In genomic region chr19:38268539-38268938, GRCh38 we compare ENCODE assay signal across 17 cellular contexts. TPM values are rescaled to one million over a fixed set of nuclear protein-coding genes. Genes with fewer than 3 reads are reported as not detected.
A peak's percentile ranks its signal among the peaks of the same experiment; 100 is the strongest.
DNase-seq lines count a peak whose midpoint lies in the region; ATAC-seq and TF ChIP-seq lines count a peak whose summit lies in the region.
"Had no signal": no experiment of that assay in that cellular context is flagged by ENCODE, and none has a peak within 500 bp of the region (broad histone marks: within the 10 kb centered on the region; RNA-seq: fewer than 3 reads in every experiment).

No MANE protein-coding gene starts in this region.

- no peaks in the 10 kb centered on the region for H3K9me2 ChIP-seq in GM23338 (ENCODE audit: insufficient read depth)
- H3K9me2 ChIP-seq in SK-N-SH = no peaks in the 10 kb centered on the region

- H3K9me3 ChIP-seq in esophagus squamous epithelium (no peaks in the 10 kb centered on the region), prostate gland (no peaks in the 10 kb centered on the region), SK-N-SH (no peaks in the 10 kb centered on the region)
- H3K9me3 ChIP-seq: BE2C had no signal

- H3K4me2 ChIP-seq in GM23338 (no peak overlapping the region; the same call in 1 of the 2 replicates), SK-N-SH (no peak overlapping the region)

- CTCF ChIA-PET in SK-N-SH (lab: Yijun Ruan, JAX) = interaction anchor here (0.8 to 1.7 kb wide), 2 partner anchors 24 to 366 kb away, joined by 3 to 6 read pairs; no protein-coding TSS in a partner anchor

- TF ChIP-seq EP300 in SK-N-SH (IDR thresholded peaks at IDR 0.05; ENCODE audit: borderline replicate concordance in 1 of 2, low read depth in 1 of 2, low read length in 1 of 2) = no peak

- H3K79me2 ChIP-seq in GM23338 (replicated peaks; ENCODE audit: insufficient read depth) (peaks cover 87% of the 10 kb centered on the region), SK-N-SH (ENCODE audit: insufficient read depth) (no peaks in the 10 kb centered on the region)

- TF ChIP-seq POLR2A in esophagus squamous epithelium (IDR thresholded peaks at IDR 0.05) (no peak), prostate gland (IDR thresholded peaks at IDR 0.05) (no peak)

- H3K36me3 Mint-ChIP-seq in GM23338 (ENCODE audit: low read depth) = peaks cover 5% of the 10 kb centered on the region; the same call in 2 of the 3 replicates
- H3K36me3 Mint-ChIP-seq in T-helper 2 cell treated with Interferon-gamma antibody and Interleukin-4, amounts not matched to agents 5 μg/mL and 100 μg/mL, for 36 hours (ENCODE audit: low read depth) = peaks cover 3% of the 10 kb centered on the region
- no peaks in the 10 kb centered on the region for H3K36me3 Mint-ChIP-seq in immature natural killer cell

- no peak for DNase-seq in GM23338 (ENCODE audit: low spot score)
- no peak for DNase-seq in T-helper 2 cell treated with Interferon-gamma antibody and Interleukin-4, amounts not matched to agents 5 μg/mL and 100 μg/mL, for 36 hours (ENCODE audit: low spot score)
- DNase-seq in esophagus squamous epithelium (lab: John Stamatoyannopoulos, UW) = no peak
- no peak for DNase-seq in prostate gland (ENCODE audit: low spot score)
- no peak for DNase-seq in NCI-H2029 (lab: John Stamatoyannopoulos, UW)
- no peak for DNase-seq in SK-N-SH
- no peak for DNase-seq in immature natural killer cell
- no peak for DNase-seq in NCI-H82 (lab: John Stamatoyannopoulos, UW)
- DNase-seq: activated CD8-positive, alpha-beta T cell treated with anti-CD3 and anti-CD28 coated beads, Interleukin-2, amount 10 ng/mL, durations not matched to agents 7 days and 5 days; activated naive CD4-positive, alpha-beta T cell treated with Interleukin-2 at 50 U/mL for 16 hours; BE2C; hippocampal formation; KBM-7; SHP77 treated with DMSO at 0.1 percent for 48 hours; T1000 had no signal

- no peak overlapping the region for H2AFZ ChIP-seq in GM23338
- no peak overlapping the region for H2AFZ ChIP-seq in SK-N-SH (ENCODE audit: low read depth)

- H3K4me3 Mint-ChIP-seq in GM23338 = no peak overlapping the region; the same call in 2 of the 3 replicates
- H3K4me3 Mint-ChIP-seq in T-helper 2 cell treated with Interferon-gamma antibody and Interleukin-4, amounts not matched to agents 5 μg/mL and 100 μg/mL, for 36 hours = no peak overlapping the region
- no peak overlapping the region for H3K4me3 Mint-ChIP-seq in immature natural killer cell
- H3K4me3 Mint-ChIP-seq: activated CD8-positive, alpha-beta T cell treated with anti-CD3 and anti-CD28 coated beads, Interleukin-2, amount 10 ng/mL, durations not matched to agents 7 days and 5 days had no signal

- peaks cover 29% of the 10 kb centered on the region; the same call in 1 of the 2 replicates for H3F3A ChIP-seq in GM23338 (replicated peaks; ENCODE audit: low read depth)
- H3F3A ChIP-seq in SK-N-SH (replicated peaks; ENCODE audit: insufficient read depth) = no peaks in the 10 kb centered on the region

- H3K4me3 ChIP-seq in GM23338 (no peak overlapping the region), esophagus squamous epithelium (peak overlapping the region in 3 of 4 donors; percentile 6 to 83 (median 12)), prostate gland (no peak overlapping the region), SK-N-SH (ENCODE audit: low read depth in 2 of 2, low read length in 1 of 2) (no peak overlapping the region)

- H3K27ac ChIP-seq in GM23338 (ENCODE audit: low read depth) (peak overlapping the region; percentile 80), esophagus squamous epithelium (peak overlapping the region; percentile 91 to 98 (median 96)), prostate gland (peak overlapping the region; percentile 92 to 93), SK-N-SH (ENCODE audit: low read depth in 2 of 2, low read length in 1 of 2) (no peak overlapping the region)

- peaks cover 49% of the 10 kb centered on the region for H3K4me1 Mint-ChIP-seq in GM23338
- H3K4me1 Mint-ChIP-seq in T-helper 2 cell treated with Interferon-gamma antibody and Interleukin-4, amounts not matched to agents 5 μg/mL and 100 μg/mL, for 36 hours (ENCODE audit: low read depth) = peaks cover 48% of the 10 kb centered on the region
- H3K4me1 Mint-ChIP-seq in immature natural killer cell = peaks cover 8 to 13% of the 10 kb centered on the region in 2 donors

- H3K27me3 ChIP-seq in GM23338 (ENCODE audit: insufficient read depth) = no peaks in the 10 kb centered on the region
- H3K27me3 ChIP-seq in esophagus squamous epithelium = peaks cover 0 to 13% (median 0%) of the 10 kb centered on the region in 4 donors
- no peaks in the 10 kb centered on the region for H3K27me3 ChIP-seq in prostate gland (replicated peaks; ENCODE audit: insufficient read depth)
- H3K27me3 ChIP-seq in SK-N-SH (ENCODE audit: insufficient read depth) = no peaks in the 10 kb centered on the region
- H3K27me3 ChIP-seq: BE2C had no signal

- no peak overlapping the region for H3K9ac ChIP-seq in SK-N-SH

- H3K36me3 ChIP-seq in GM23338 (ENCODE audit: insufficient read depth) (no peaks in the 10 kb centered on the region), esophagus squamous epithelium (peaks cover 0 to 11% (median 0%) of the 10 kb centered on the region in 3 donors), prostate gland (no peaks in the 10 kb centered on the region), SK-N-SH (replicated peaks in 1 of 2; ENCODE audit: control insufficient read depth in 1 of 2, insufficient read depth in 2 of 2, low read length in 1 of 2) (no peaks in the 10 kb centered on the region)
- H3K36me3 ChIP-seq: BE2C had no signal

- no peaks in the 10 kb centered on the region for H3K9me3 Mint-ChIP-seq in GM23338
- H3K9me3 Mint-ChIP-seq in T-helper 2 cell treated with Interferon-gamma antibody and Interleukin-4, amounts not matched to agents 5 μg/mL and 100 μg/mL, for 36 hours = no peaks in the 10 kb centered on the region
- no peaks in the 10 kb centered on the region for H3K9me3 Mint-ChIP-seq in immature natural killer cell

- peaks cover 20% of the 10 kb centered on the region for H3K27me3 Mint-ChIP-seq in GM23338 (ENCODE audit: insufficient read depth, low read depth, poor library complexity)
- no peaks in the 10 kb centered on the region for H3K27me3 Mint-ChIP-seq in T-helper 2 cell treated with Interferon-gamma antibody and Interleukin-4, amounts not matched to agents 5 μg/mL and 100 μg/mL, for 36 hours (ENCODE audit: low read depth)
- H3K27me3 Mint-ChIP-seq in immature natural killer cell (ENCODE audit: low read depth in 3 of 3) = peaks cover 10 to 15% (median 11%) of the 10 kb centered on the region in 3 donors

- no peak for TF ChIP-seq CTCF in GM23338 (conservative IDR thresholded peaks at IDR 0.05; ENCODE audit: low read depth in 2 of 2)
- no peak for TF ChIP-seq CTCF in esophagus squamous epithelium (IDR thresholded peaks at IDR 0.05)
- TF ChIP-seq CTCF in prostate gland (IDR thresholded peaks at IDR 0.05) = no peak
- TF ChIP-seq CTCF in SK-N-SH (IDR thresholded peaks at IDR 0.05) = no peak

- peaks cover 44% of the 10 kb centered on the region for H3K4me1 ChIP-seq in GM23338 (ENCODE audit: insufficient read depth)
- H3K4me1 ChIP-seq in esophagus squamous epithelium = peaks cover 6 to 70% (median 8%) of the 10 kb centered on the region in 3 donors
- H3K4me1 ChIP-seq in prostate gland (replicated peaks) = peaks cover 17% of the 10 kb centered on the region
- H3K4me1 ChIP-seq in SK-N-SH (ENCODE audit: control insufficient read depth in 1 of 2, insufficient read depth in 2 of 2, low read depth in 1 of 2, low read length in 1 of 2) = peaks cover 0 to 12% of the 10 kb centered on the region in 2 experiments; a peak in 1 of 4 replicates
- H3K4me1 ChIP-seq: BE2C had no signal

- intact Hi-C loops in esophagus squamous epithelium (cut with DNase I) = no loop called here
- intact Hi-C loops in prostate gland (cut with DNase I) = no loop called here

- H3K27ac Mint-ChIP-seq in GM23338 = no peak overlapping the region
- H3K27ac Mint-ChIP-seq in T-helper 2 cell treated with Interferon-gamma antibody and Interleukin-4, amounts not matched to agents 5 μg/mL and 100 μg/mL, for 36 hours = peak overlapping the region; percentile 17
- no peak overlapping the region for H3K27ac Mint-ChIP-seq in immature natural killer cell
- H3K27ac Mint-ChIP-seq: activated CD8-positive, alpha-beta T cell treated with anti-CD3 and anti-CD28 coated beads, Interleukin-2, amount 10 ng/mL, durations not matched to agents 7 days and 5 days had no signal

- 57 to 65% methylated on average over 8 of the region's 8 CpGs for WGBS in esophagus squamous epithelium, 2 donors
- 67% methylated on average over 8 of the region's 8 CpGs for WGBS in prostate gland
- 86% methylated on average over 8 of the region's 8 CpGs for WGBS in SK-N-SH (ENCODE audit: low lambda C conversion rate)

- H4K20me1 ChIP-seq in GM23338 (replicated peaks; ENCODE audit: insufficient read depth) (peaks cover 58% of the 10 kb centered on the region), SK-N-SH (ENCODE audit: insufficient read depth) (no peaks in the 10 kb centered on the region)

- no peak for ATAC-seq in GM23338
- ATAC-seq: activated CD8-positive, alpha-beta T cell treated with anti-CD3 and anti-CD28 coated beads, Interleukin-2, amount 10 ng/mL, durations not matched to agents 7 days and 5 days; esophagus mucosa had no signal

- no peak for TF ChIP-seq RAD21 in SK-N-SH (IDR thresholded peaks at IDR 0.05; ENCODE audit: low read length)

- POLR2A ChIA-PET in SK-N-SH (lab: Yijun Ruan, JAX) = no interaction called here

RNA-seq across cellular contexts. Expression of gene SPINT2, which starts 4.2 kb away (rescaled TPM):
- 382 and 468 TPM in 2 replicates for total RNA-seq in GM23338 (2014; rRNA removed; shearing (Covaris generic))
- polyA plus RNA-seq in GM23338 (2016; fragmentation: Nextera tagmentation; extraction: Ambion mirVana) (298 and 319 TPM in 2 replicates), SK-N-SH (2012; rRNA removed) (1.0 TPM in 2 replicates), immature natural killer cell (10 to 100 TPM in 2 of 3 donors, 1 to 10 TPM in 1; 4.3 to 29.1 (median 22.4) TPM)
- total RNA-seq in esophagus squamous epithelium (100 to 1,000 TPM; 345 to 663 (median 433) TPM), prostate gland (100 to 1,000 TPM; 349 to 932 TPM)
- 1.1 and 2.2 TPM in 2 replicates for polyA plus RNA-seq in SK-N-SH (2012; cell fraction: cytosol; rRNA removed)
- polyA plus RNA-seq in SK-N-SH (2012; cell fraction: nucleus; rRNA removed) = 0.87 and 1.3 TPM in 2 replicates

RNA-seq across cellular contexts. Expression of gene PPP1R14A, which starts 12.4 kb away (rescaled TPM):
- 9.4 and 14.5 TPM in 2 replicates for total RNA-seq in GM23338 (2014; rRNA removed; shearing (Covaris generic))
- polyA plus RNA-seq in GM23338 (2016; fragmentation: Nextera tagmentation; extraction: Ambion mirVana) (76.2 and 77.5 TPM in 2 replicates), SK-N-SH (2012; rRNA removed) (1.1 and 1.6 TPM in 2 replicates), immature natural killer cell (1 to 10 TPM in 2 of 3 donors, under 1 TPM in 1; 0.72 to 5.7 (median 1.9) TPM)
- total RNA-seq in esophagus squamous epithelium (100 to 1,000 TPM in 1 of 4 donors, 10 to 100 TPM in 2, 1 to 10 TPM in 1; 1.1 to 101 (median 26.3) TPM), prostate gland (100 to 1,000 TPM in 1 of 2 donors, 10 to 100 TPM in 1; 44.1 to 151 TPM)
- polyA plus RNA-seq in SK-N-SH (2012; cell fraction: cytosol; rRNA removed) = 0.95 and 1.4 TPM in 2 replicates
- polyA plus RNA-seq in SK-N-SH (2012; cell fraction: nucleus; rRNA removed) = 0.85 and 2.1 TPM in 2 replicates
- total RNA-seq: activated CD8-positive, alpha-beta T cell treated with anti-CD3 and anti-CD28 coated beads, Interleukin-2, amount 10 ng/mL, durations not matched to agents 7 days and 5 days had no signal

RNA-seq across cellular contexts. Expression of gene C19orf33, which starts 35.5 kb away (rescaled TPM):
- total RNA-seq in GM23338 (2014; rRNA removed; shearing (Covaris generic)) = 26.7 and 58.9 TPM in 2 replicates
- polyA plus RNA-seq in GM23338 (2016; fragmentation: Nextera tagmentation; extraction: Ambion mirVana) = 72.2 and 95.5 TPM in 2 replicates
- total RNA-seq in esophagus squamous epithelium = 100 to 1,000 TPM; 354 to 843 (median 469) TPM
- total RNA-seq in prostate gland = 10 to 100 TPM in 1 of 2 donors, 1 to 10 TPM in 1; 9.7 to 15.5 TPM
- not detected in 2 replicates for polyA plus RNA-seq in SK-N-SH (2012; rRNA removed)
- polyA plus RNA-seq in SK-N-SH (2012; cell fraction: cytosol; rRNA removed) = 0.13 TPM in 1 of 2 replicates, not detected in the other
- not detected in 2 replicates for polyA plus RNA-seq in SK-N-SH (2012; cell fraction: nucleus; rRNA removed)
- polyA plus RNA-seq in immature natural killer cell = 1 to 10 TPM in 1 of 3 donors, not detected in 2; 2.8 TPM
- total RNA-seq: activated CD8-positive, alpha-beta T cell treated with anti-CD3 and anti-CD28 coated beads, Interleukin-2, amount 10 ng/mL, durations not matched to agents 7 days and 5 days had no signal

RNA-seq across cellular contexts. Expression of gene DPF1, which starts 44.5 kb away (rescaled TPM):
- total RNA-seq in GM23338 (2014; rRNA removed; shearing (Covaris generic)) = 8.3 and 11.7 TPM in 2 replicates
- polyA plus RNA-seq in GM23338 (2016; fragmentation: Nextera tagmentation; extraction: Ambion mirVana) = 7.9 and 8.3 TPM in 2 replicates
- 1 to 10 TPM in 1 of 4 donors, under 1 TPM in 1, not detected in 2; 0.44 to 2.5 TPM for total RNA-seq in esophagus squamous epithelium
- 1 to 10 TPM in 1 of 2 donors, not detected in 1; 1.8 TPM for total RNA-seq in prostate gland
- 4.3 and 4.8 TPM in 2 replicates for polyA plus RNA-seq in SK-N-SH (2012; rRNA removed)
- polyA plus RNA-seq in SK-N-SH (2012; cell fraction: cytosol; rRNA removed) = 3.0 and 3.9 TPM in 2 replicates
- polyA plus RNA-seq in SK-N-SH (2012; cell fraction: nucleus; rRNA removed) = 12.6 and 17.8 TPM in 2 replicates
- polyA plus RNA-seq in immature natural killer cell = not detected
- total RNA-seq: liver had no signal
- polyA plus RNA-seq: liver had no signal

RNA-seq across cellular contexts. Expression of gene YIF1B, which starts 47.2 kb away (rescaled TPM):
- total RNA-seq in GM23338 (2014; rRNA removed; shearing (Covaris generic)) = 102 and 106 TPM in 2 replicates
- 82.8 and 88.0 TPM in 2 replicates for polyA plus RNA-seq in GM23338 (2016; fragmentation: Nextera tagmentation; extraction: Ambion mirVana)
- total RNA-seq in esophagus squamous epithelium = 10 to 100 TPM; 24.0 to 42.8 (median 27.3) TPM
- 10 to 100 TPM; 34.7 to 71.9 TPM for total RNA-seq in prostate gland
- 121 and 128 TPM in 2 replicates for polyA plus RNA-seq in SK-N-SH (2012; rRNA removed)
- 44.6 and 79.2 TPM in 2 replicates for polyA plus RNA-seq in SK-N-SH (2012; cell fraction: cytosol; rRNA removed)
- 134 and 151 TPM in 2 replicates for polyA plus RNA-seq in SK-N-SH (2012; cell fraction: nucleus; rRNA removed)
- 10 to 100 TPM; 47.7 to 82.5 (median 54.9) TPM for polyA plus RNA-seq in immature natural killer cell

Comparison
In these comparisons a context has a peak if more than half of its experiments do, and no peak if none do; other contexts are left out.
1. H3K27ac ChIP-seq: peak in GM23338 (single experiment), esophagus squamous epithelium (4 of 4) and prostate gland (2 of 2); none in SK-N-SH (0 of 2).
2. H3K4me3 ChIP-seq: peak in esophagus squamous epithelium (3 of 4); none in GM23338 (single experiment), prostate gland (0 of 2) and SK-N-SH (0 of 2).